8 cellular contexts compared by ENCODE assay signal in genomic region chr7:87152112-87152896, GRCh38. TPM values are rescaled to one million over a fixed set of nuclear protein-coding genes. Genes with fewer than 3 reads are reported as not detected.
DNase-seq lines count a peak whose midpoint lies in the region; ATAC-seq and TF ChIP-seq lines count a peak whose summit lies in the region.

Gene DMTF1 (plus strand): TSS chr7:87152453. CDS start chr7:87164942, 12,489 bp downstream.

- peak within 1 kb of the TSS; percentile 66 for H3K4me3 ChIP-seq in KMS-11 (IDR thresholded peaks at IDR 0.05; ENCODE audit: insufficient read depth, low read depth, low read length)
- peak within 1 kb of the TSS; percentile 63 to 88 (median 74) for H3K4me3 ChIP-seq in Peyer's patch
- H3K4me3 ChIP-seq in esophagus muscularis mucosa, result peak within 1 kb of the TSS; percentile 69 to 80 (median 74)
- H3K4me3 ChIP-seq in muscle layer of duodenum (ENCODE audit: low read depth in 1 of 2, low read length in 2 of 2), result peak within 1 kb of the TSS; percentile 87 to 95

- peak; percentile 98 for DNase-seq in DMS53 treated with DMSO at 0.1 percent for 48 hours (lab: John Stamatoyannopoulos, UW; ENCODE audit: unreplicated experiment)
- peak; percentile 91 to 97 (median 96) for DNase-seq in Peyer's patch
- peak; percentile 89 to 91 for DNase-seq in activated T-cell treated with anti-CD3 and anti-CD28 coated beads, Interleukin-2, amount 50 U/mL, for 48 hours
- peak; percentile 99 for DNase-seq in esophagus muscularis mucosa (ENCODE audit: extremely low spot score)
- peak; percentile 76 to 85 for DNase-seq in stimulated activated CD8-positive, alpha-beta memory T cell treated with anti-CD3 and anti-CD28 coated beads, Interleukin-7, amount 100 ng/mL, for 4 hours (ENCODE audit: low read depth in 2 of 2)

- intact Hi-C loops in esophagus muscularis mucosa (cut with DNase I), result loop anchor here (2.0 to 10.0 kb wide), 3 partner anchors 68 to 192 kb away; partner anchors contain the start of genes CROT and ELAPOR2

- peak within 1 kb of the TSS; percentile 58 for H2AFZ ChIP-seq in KMS-11 (ENCODE audit: low read depth)

- peak; percentile 92 to 93 for TF ChIP-seq POLR2A in Peyer's patch (IDR thresholded peaks at IDR 0.05)
- peak; percentile 66 for TF ChIP-seq POLR2A in esophagus muscularis mucosa (IDR thresholded peaks at IDR 0.05; ENCODE audit: low read depth)

- WGBS in esophagus muscularis mucosa, result 0% methylated on average over 22 of the region's 71 CpGs

- H3K9me3 ChIP-seq in Peyer's patch (no peaks in the 10 kb centered on the region), esophagus muscularis mucosa (no peaks in the 10 kb centered on the region), muscle layer of duodenum (ENCODE audit: control insufficient read depth in 1 of 2, low read length in 2 of 2) (no peaks in the 10 kb centered on the region)

- H3K4me1 ChIP-seq in KMS-11 (ENCODE audit: low read depth, poor library complexity, severe bottlenecking) (peaks cover 47% of the 10 kb centered on the region), Peyer's patch (peaks cover 0 to 40% (median 6%) of the 10 kb centered on the region in 4 donors), esophagus muscularis mucosa (peaks cover 36 to 50% (median 48%) of the 10 kb centered on the region in 4 donors), muscle layer of duodenum (ENCODE audit: control insufficient read depth in 1 of 2, insufficient read depth in 2 of 2, low read length in 2 of 2) (peaks cover 23 to 38% of the 10 kb centered on the region in 2 donors)

- TF ChIP-seq CTCF in KMS-11 (conservative IDR thresholded peaks at IDR 0.05; ENCODE audit: low read depth, low read length), result no peak
- TF ChIP-seq CTCF in Peyer's patch (IDR thresholded peaks at IDR 0.05), result peak in 3 of 6 experiments; percentile 27 to 31 (median 27)
- TF ChIP-seq CTCF in esophagus muscularis mucosa (IDR thresholded peaks at IDR 0.05), result no peak

- peak within 1 kb of the TSS; percentile 88 for H3K9ac ChIP-seq in KMS-11

- H4K20me1 ChIP-seq in KMS-11 (ENCODE audit: insufficient read depth), result peaks cover 11% of the 10 kb centered on the region; the same call in 1 of the 2 replicates

- no peak for TF ChIP-seq EP300 in esophagus muscularis mucosa (IDR thresholded peaks at IDR 0.05)

- peaks cover 46% of the 10 kb centered on the region for H3K79me2 ChIP-seq in KMS-11 (ENCODE audit: insufficient read depth, low read depth)

- no peaks in the 10 kb centered on the region for H3K27me3 ChIP-seq in KMS-11 (ENCODE audit: insufficient read depth, low read depth)
- no peaks in the 10 kb centered on the region for H3K27me3 ChIP-seq in Peyer's patch
- H3K27me3 ChIP-seq in esophagus muscularis mucosa, result no peaks in the 10 kb centered on the region
- no peaks in the 10 kb centered on the region for H3K27me3 ChIP-seq in muscle layer of duodenum (ENCODE audit: low read depth, low read length)

- H3K27ac ChIP-seq in KMS-11, result peak within 1 kb of the TSS; percentile 88
- H3K27ac ChIP-seq in Peyer's patch, result peak within 1 kb of the TSS; percentile 88 to 98 (median 96)
- H3K27ac ChIP-seq in esophagus muscularis mucosa (replicated peaks in 1 of 4), result peak within 1 kb of the TSS; percentile 86 to 97 (median 96)
- peak within 1 kb of the TSS; percentile 99 for H3K27ac ChIP-seq in muscle layer of duodenum (ENCODE audit: low read length)

- ATAC-seq in GM21737 (IDR thresholded peaks at IDR 0.05; ENCODE audit: unreplicated experiment), result peak; percentile 85

- H3K36me3 ChIP-seq in KMS-11 (ENCODE audit: insufficient read depth) (no peaks in the 10 kb centered on the region), Peyer's patch (no peaks in the 10 kb centered on the region), esophagus muscularis mucosa (no peaks in the 10 kb centered on the region), muscle layer of duodenum (ENCODE audit: control insufficient read depth in 1 of 2, insufficient read depth in 2 of 2, low read length in 2 of 2) (peaks cover 0 to 13% of the 10 kb centered on the region in 2 donors)

- peak within 1 kb of the TSS; percentile 87 for H3K4me2 ChIP-seq in KMS-11

RNA-seq across cellular contexts. Expression of gene DMTF1, which starts in this region (rescaled TPM):
- total RNA-seq in Peyer's patch (100 to 1,000 TPM; 107 to 221 (median 154) TPM), esophagus muscularis mucosa (10 to 100 TPM; 31.4 to 60.6 (median 40.5) TPM)

Comparison
In these comparisons a context has a peak if more than half of its experiments do, and no peak if none do; other contexts are left out.
1. Peak in every context shown above with its lines: DNase-seq, ATAC-seq, H3K4me3 ChIP-seq and H3K27ac ChIP-seq.